In the genomic region with DNA sequence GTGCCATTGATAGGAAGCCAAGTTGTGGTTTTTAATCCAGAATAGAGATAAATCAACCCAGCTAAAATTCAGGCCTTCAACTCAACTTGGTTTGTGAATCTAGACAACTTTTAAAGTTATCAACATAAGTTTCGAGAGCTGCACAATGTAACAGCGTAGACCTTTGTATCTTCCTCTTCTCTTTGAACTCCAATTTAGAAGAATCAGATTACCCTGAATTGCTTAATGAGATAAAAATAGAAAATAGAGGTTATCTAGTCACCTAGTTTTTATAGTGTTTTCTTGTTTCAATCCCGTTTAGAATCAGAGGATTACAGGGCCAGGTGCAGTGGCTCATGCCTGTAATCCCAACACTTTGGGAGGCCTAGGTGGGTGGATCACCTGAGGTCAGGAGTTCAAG, we compare ENCODE assay signal across 36 cellular contexts. TPM values are rescaled to one million over a fixed set of nuclear protein-coding genes. Genes with fewer than 3 reads are reported as not detected.
"Had no signal": no experiment of that assay in that cellular context is flagged by ENCODE, and none has a peak within 500 bp of the region (broad histone marks: within the 10 kb centered on the region; RNA-seq: fewer than 3 reads in every experiment).

No MANE protein-coding gene starts in this region.

- H3K27ac ChIP-seq: adrenal gland, body of pancreas, esophagus muscularis mucosa had no signal

- H3K36me3 ChIP-seq: adrenal gland, esophagus muscularis mucosa had no signal

- H3K4me3 ChIP-seq: adrenal gland, body of pancreas, esophagus muscularis mucosa had no signal

- ATAC-seq: activated CD4-positive, alpha-beta T cell treated with anti-CD3 and anti-CD28 coated beads for 36 hours; activated CD8-positive, alpha-beta memory T cell treated with anti-CD3 and anti-CD28 coated beads, Interleukin-2, amount 10 ng/mL, durations not matched to agents 7 days and 5 days; activated CD8-positive, alpha-beta T cell treated with anti-CD3 and anti-CD28 coated beads, Interleukin-2, amount 10 ng/mL, durations not matched to agents 7 days and 5 days; activated naive CD8-positive, alpha-beta T cell treated with anti-CD3 and anti-CD28 coated beads, Interleukin-2, amount 50 U/mL, for 24 hours; body of pancreas; effector memory CD8-positive, alpha-beta T cell; T-helper 17 cell had no signal

- H3K27me3 ChIP-seq: adrenal gland, body of pancreas had no signal

- H3K4me1 ChIP-seq: adrenal gland, esophagus muscularis mucosa had no signal

- H3K9me3 ChIP-seq: adrenal gland, body of pancreas, esophagus muscularis mucosa had no signal

- DNase-seq: activated CD4-positive, alpha-beta memory T cell treated with anti-CD3 and anti-CD28 coated beads for 36 hours; activated CD4-positive, alpha-beta T cell treated with anti-CD3 and anti-CD28 coated beads for 36 hours; activated CD4-positive, alpha-beta T cell treated with anti-CD3 and anti-CD28 coated beads, Interleukin-2, amount 10 ng/mL, durations not matched to agents 24 days and 14 days; activated CD4-positive, CD25-positive, alpha-beta regulatory T cell; activated CD4-positive, CD25-positive, alpha-beta regulatory T cell treated with anti-CD3 and anti-CD28 coated beads, Interleukin-2, amount 50 U/mL, for 72 hours; activated CD8-positive, alpha-beta memory T cell treated with anti-CD3 and anti-CD28 coated beads, Interleukin-2, amount 10 ng/mL, durations not matched to agents 7 days and 5 days; activated CD8-positive, alpha-beta memory T cell treated with anti-CD3 and anti-CD28 coated beads, Interleukin-2, amount 50 U/mL, for 4 hours; activated CD8-positive, alpha-beta T cell treated with anti-CD3 and anti-CD28 coated beads, Interleukin-2, amount 10 ng/mL, durations not matched to agents 7 days and 5 days; activated effector memory CD4-positive, alpha-beta T cell treated with anti-CD3 and anti-CD28 coated beads, Interleukin-2, amount 50 U/mL, for 16 hours; activated naive CD4-positive, alpha-beta T cell treated with anti-CD3 and anti-CD28 coated beads for 36 hours; activated naive CD8-positive, alpha-beta T cell treated with anti-CD3 and anti-CD28 coated beads for 36 hours; activated naive CD8-positive, alpha-beta T cell treated with anti-CD3 and anti-CD28 coated beads, Interleukin-2, amount 50 U/mL, for 24 hours; activated T-cell treated with anti-CD3 and anti-CD28 coated beads, Interleukin-2, amount 50 U/mL, for 1 hour; activated T-cell treated with anti-CD3 and anti-CD28 coated beads, Interleukin-2, amount 50 U/mL, for 48 hours; adrenal gland; amygdala; aorta; body of pancreas; caudate nucleus; cortex of kidney; dermis blood vessel endothelial cell; effector CD4-positive, alpha-beta T cell; effector memory CD8-positive, alpha-beta T cell; erythroblast; foreskin fibroblast; head of caudate nucleus; T-helper 1 cell; T-helper 17 cell; T1000 had no signal

RNA-seq across cellular contexts. Expression of a gene that starts 12.3 kb away (rescaled TPM):
- total RNA-seq: activated CD4-positive, alpha-beta memory T cell treated with anti-CD3 and anti-CD28 coated beads for 36 hours; activated CD4-positive, alpha-beta T cell treated with anti-CD3 and anti-CD28 coated beads for 36 hours; activated CD4-positive, alpha-beta T cell treated with anti-CD3 and anti-CD28 coated beads, Interleukin-2, amount 10 ng/mL, durations not matched to agents 24 days and 14 days; activated CD8-positive, alpha-beta memory T cell treated with anti-CD3 and anti-CD28 coated beads for 36 hours; activated CD8-positive, alpha-beta memory T cell treated with anti-CD3 and anti-CD28 coated beads, Interleukin-2, amount 10 ng/mL, durations not matched to agents 7 days and 5 days; activated CD8-positive, alpha-beta T cell treated with anti-CD3 and anti-CD28 coated beads, Interleukin-2, amount 10 ng/mL, durations not matched to agents 7 days and 5 days; activated naive CD4-positive, alpha-beta T cell treated with anti-CD3 and anti-CD28 coated beads for 36 hours; activated naive CD8-positive, alpha-beta T cell treated with anti-CD3 and anti-CD28 coated beads for 36 hours; activated T-helper 1 cell treated with anti-CD3 and anti-CD28 coated beads, Interleukin-12 subunit alpha, Interleukin-12 subunit beta, Interleukin-2, Interleukin-4 antibody, amounts not matched to agents 30 ng/mL and 10 ng/mL and 1 ng/mL, durations not matched to agents 14 hours and 24 hours and 36 hours; activated T-helper 2 cell treated with anti-CD3 and anti-CD28 coated beads, Interferon-gamma antibody, Interleukin-2, Interleukin-4, amounts not matched to agents 10 μg/mL and 5 μg/mL and 100 μg/mL, durations not matched to agents 14 hours and 24 hours and 36 hours; adrenal gland; aorta; chondrocyte; dermis blood vessel endothelial cell; esophagus muscularis mucosa; fibroblast of lung; frontal cortex; T-helper 17 cell had no signal
